In genomic region chr22:37284807-37285355, GRCh38 we compare ENCODE assay signal across 8 cellular contexts. TPM values are rescaled to one million over a fixed set of nuclear protein-coding genes. Genes with fewer than 3 reads are reported as not detected.
A peak's percentile ranks its signal among the peaks of the same experiment; 100 is the strongest.
DNase-seq lines count a peak whose midpoint lies in the region; ATAC-seq and TF ChIP-seq lines count a peak whose summit lies in the region.

No MANE protein-coding gene starts in this region.

- H3K27me3 ChIP-seq in osteoblast (ENCODE audit: insufficient read depth, low read length): peaks cover 6% of the 10 kb centered on the region

- H3K27ac ChIP-seq in osteoblast (ENCODE audit: low read depth, low read length): no peak overlapping the region

- peak overlapping the region; percentile 89 for H3K27ac Mint-ChIP-seq in central memory CD8-positive, alpha-beta T cell (ENCODE audit: low read depth)

- H3K4me3 Mint-ChIP-seq in central memory CD8-positive, alpha-beta T cell: peak overlapping the region; percentile 92

- H3K4me1 Mint-ChIP-seq in central memory CD8-positive, alpha-beta T cell: peaks cover 83% of the 10 kb centered on the region

- no peaks in the 10 kb centered on the region for H4K20me1 ChIP-seq in osteoblast (ENCODE audit: insufficient read depth, low read length)

- no peaks in the 10 kb centered on the region for H3K9me3 ChIP-seq in osteoblast (ENCODE audit: low read depth, low read length)

- no peaks in the 10 kb centered on the region for H3K4me1 ChIP-seq in osteoblast (ENCODE audit: insufficient read depth, low read length)

- no peaks in the 10 kb centered on the region for H3K9me3 Mint-ChIP-seq in central memory CD8-positive, alpha-beta T cell

- H3K4me3 ChIP-seq in osteoblast (ENCODE audit: insufficient read depth, low read length): no peak overlapping the region

- TF ChIP-seq CTCF in osteoblast (IDR thresholded peaks at IDR 0.05; ENCODE audit: extremely low read depth, low read depth, low read length): no peak

- ATAC-seq in central memory CD8-positive, alpha-beta T cell (replicated peaks; ENCODE audit: extremely low read depth, poor library complexity, severe bottlenecking): peak; percentile 78
- ATAC-seq in HG02763 (IDR thresholded peaks at IDR 0.05; ENCODE audit: unreplicated experiment): no peak

- H3K36me3 Mint-ChIP-seq in central memory CD8-positive, alpha-beta T cell (ENCODE audit: insufficient read depth): peaks cover 37% of the 10 kb centered on the region

- H3K79me2 ChIP-seq in osteoblast (ENCODE audit: insufficient read depth, low read length): no peaks in the 10 kb centered on the region

- no peak overlapping the region for H3K4me2 ChIP-seq in osteoblast (ENCODE audit: insufficient read depth, low read length)

- H2AFZ ChIP-seq in osteoblast (ENCODE audit: low read length): no peak overlapping the region

- H3K36me3 ChIP-seq in osteoblast (ENCODE audit: insufficient read depth, low read length): no peaks in the 10 kb centered on the region

- DNase-seq in GM19238 (ENCODE audit: insufficient read length, low spot score) (peak; percentile 69), SKM-1 treated with dmso at 0.1 percent for 144 hours (lab: John Stamatoyannopoulos, UW; ENCODE audit: unreplicated experiment) (peak; percentile 99), osteoblast (ENCODE audit: insufficient read length, low spot score, missing footprints) (peak; percentile 75), iPS-NIHi11 (ENCODE audit: low spot score) (no peak), NCI-H1105 (lab: John Stamatoyannopoulos, UW) (no peak), NCI-H748 (lab: John Stamatoyannopoulos, UW; ENCODE audit: unreplicated experiment) (no peak)
- DNase-seq in central memory CD8-positive, alpha-beta T cell (ENCODE audit: low spot score in 2 of 2): peak; percentile 31 to 67

- H3K27me3 Mint-ChIP-seq in central memory CD8-positive, alpha-beta T cell: no peaks in the 10 kb centered on the region

RNA-seq across cellular contexts. Expression of gene CYTH4, which starts 2.6 kb away (rescaled TPM):
- 0.59 and 0.72 TPM in 2 replicates for total RNA-seq in osteoblast

RNA-seq across cellular contexts. Expression of gene RAC2, which starts 40.8 kb away (rescaled TPM):
- total RNA-seq in osteoblast: 13.6 and 14.5 TPM in 2 replicates

Comparison
In these comparisons a context has a peak if more than half of its experiments do, and no peak if none do; other contexts are left out.
1. DNase-seq: peak in GM19238 (single experiment), SKM-1 treated with dmso at 0.1 percent for 144 hours (single experiment), central memory CD8-positive, alpha-beta T cell (2 of 2) and osteoblast (single experiment); none in iPS-NIHi11 (single experiment), NCI-H1105 (single experiment) and NCI-H748 (single experiment).